In the genomic region with DNA sequence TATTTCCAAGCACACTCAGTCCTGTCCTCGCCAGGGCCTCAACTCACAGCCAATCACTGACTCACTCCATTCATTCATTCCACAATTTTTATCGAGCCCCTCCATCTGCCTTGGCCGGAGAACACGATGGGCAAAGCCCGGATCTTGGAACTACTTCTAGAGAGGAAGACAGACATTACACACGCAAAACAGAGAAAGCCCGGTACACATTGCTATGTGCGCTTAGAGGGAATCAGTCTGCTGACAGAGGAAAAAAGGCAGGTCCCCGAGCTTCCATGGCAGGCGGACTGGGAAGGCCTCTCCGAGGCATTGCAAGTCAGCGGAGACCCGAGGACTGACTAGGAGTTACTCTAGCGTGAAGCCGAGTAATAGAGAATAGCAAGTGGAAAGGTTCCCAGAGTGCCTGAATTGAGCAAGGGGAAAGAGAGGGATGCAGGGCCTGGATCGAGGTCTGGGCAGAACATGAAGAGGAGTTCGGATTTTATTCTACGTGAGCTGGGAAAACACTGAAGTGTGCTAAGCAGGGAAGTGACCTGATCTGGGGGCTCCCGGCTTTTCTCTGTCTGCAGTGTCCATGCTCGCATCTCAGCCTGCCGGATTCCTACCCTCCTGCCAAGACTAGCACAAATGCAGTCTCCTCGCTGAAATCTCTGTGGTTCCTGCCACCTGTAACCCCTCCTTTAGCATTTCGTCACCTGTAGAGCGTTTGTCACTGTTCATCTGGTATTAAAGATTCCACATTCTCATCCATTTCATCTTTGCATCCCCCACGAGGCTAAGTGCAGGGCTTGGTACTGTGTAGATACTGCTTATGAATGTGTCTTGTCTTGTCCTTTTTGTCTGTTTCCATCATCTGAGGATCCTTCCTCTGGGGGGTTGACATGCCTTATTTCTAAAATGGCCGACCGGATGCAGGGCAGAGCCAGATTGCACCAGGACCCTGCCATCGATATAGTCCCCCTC, we compare ENCODE assay signal across 8 cellular contexts. TPM values are rescaled to one million over a fixed set of nuclear protein-coding genes. Genes with fewer than 3 reads are reported as not detected.
DNase-seq lines count a peak whose midpoint lies in the region; ATAC-seq and TF ChIP-seq lines count a peak whose summit lies in the region.

No MANE protein-coding gene starts in this region.

- H3K4me1 Mint-ChIP-seq in endodermal cell, result peaks cover 22% of the 10 kb centered on the region

- intact Hi-C loops in vagina (cut with DNase I), result no loop called here
- intact Hi-C loops in posterior vena cava (cut with DNase I), result no loop called here

- TF ChIP-seq POLR2A in vagina (IDR thresholded peaks at IDR 0.05), result no peak

- peak overlapping the region; percentile 98 for H3K4me3 ChIP-seq in endodermal cell (ENCODE audit: low read length)
- peak overlapping the region; percentile 65 to 86 for H3K4me3 ChIP-seq in vagina

- H3K9me3 Mint-ChIP-seq in endodermal cell, result no peaks in the 10 kb centered on the region

- H3K9ac ChIP-seq in endodermal cell (ENCODE audit: extremely low read depth, low read length, poor library complexity, severe bottlenecking), result peak overlapping the region; percentile 72

- DNase-seq in ACHN (peak; percentile 53), SHP77 (lab: John Stamatoyannopoulos, UW) (peak; percentile 10 to 54), endodermal cell (peak; percentile 75), middle frontal gyrus (ENCODE audit: extremely low spot score, low spot score) (peak; percentile 6), vagina (ENCODE audit: extremely low spot score in 2 of 2) (no peak), posterior vena cava (ENCODE audit: low spot score) (no peak)

- H3K27ac ChIP-seq in endodermal cell (ENCODE audit: low read depth, low read length), result no peak overlapping the region
- H3K27ac ChIP-seq in vagina, result no peak overlapping the region

- peak; percentile 1 for ATAC-seq in GM19395 (IDR thresholded peaks at IDR 0.05; ENCODE audit: unreplicated experiment)
- no peak for ATAC-seq in GM19035 (IDR thresholded peaks at IDR 0.05; ENCODE audit: unreplicated experiment)

- peaks cover 12% of the 10 kb centered on the region for H3K4me1 ChIP-seq in endodermal cell (ENCODE audit: control insufficient read depth, insufficient read depth, low read length)
- H3K4me1 ChIP-seq in vagina, result peaks cover 18% of the 10 kb centered on the region

- H3K9me3 ChIP-seq in endodermal cell (ENCODE audit: control insufficient read depth, low read length) (no peaks in the 10 kb centered on the region), vagina (no peaks in the 10 kb centered on the region)

- in situ Hi-C loops in ACHN (cut with HindIII; ENCODE audit: low pct_ligation_motif_present, low pct_unique_long_range_greater_than_20kb, low sequenced_read_pairs), result no loop called here

- no peaks in the 10 kb centered on the region for H3K27me3 ChIP-seq in endodermal cell (ENCODE audit: control insufficient read depth, insufficient read depth, low read length, poor library complexity, severe bottlenecking)
- H3K27me3 ChIP-seq in vagina, result no peaks in the 10 kb centered on the region

- peak overlapping the region; percentile 57 for H3K27ac Mint-ChIP-seq in endodermal cell

- TF ChIP-seq CTCF in endodermal cell (conservative IDR thresholded peaks at IDR 0.05), result no peak
- TF ChIP-seq CTCF in vagina (IDR thresholded peaks at IDR 0.05), result no peak

- H3K27me3 Mint-ChIP-seq in endodermal cell (ENCODE audit: insufficient read depth), result peaks cover 20% of the 10 kb centered on the region

- H3K36me3 ChIP-seq in endodermal cell (ENCODE audit: control insufficient read depth, insufficient read depth, low read length) (peaks cover 7% of the 10 kb centered on the region), vagina (no peaks in the 10 kb centered on the region)

- no peaks in the 10 kb centered on the region for H3K36me3 Mint-ChIP-seq in endodermal cell (ENCODE audit: low read depth)

- H3K4me3 Mint-ChIP-seq in endodermal cell, result peak overlapping the region; percentile 66

- WGBS in endodermal cell (ENCODE audit: insufficient coverage in 1 of 2, insufficient read length in 1 of 2), 2 experiments, result 27 to 35% methylated on average over 23 to 28 of the region's 28 CpGs

RNA-seq across cellular contexts. Expression of gene DNAJC6, which starts 54.0 kb away (rescaled TPM):
- 10 to 100 TPM; 17.4 to 33.9 TPM for total RNA-seq in endodermal cell
- 6.2 TPM for polyA plus RNA-seq in endodermal cell (2013, experiment 1 of 2)
- 8.7 TPM for polyA plus RNA-seq in endodermal cell (2013, experiment 2 of 2)
- total RNA-seq in vagina, result 5.6 TPM
- total RNA-seq in posterior vena cava, result 1 to 10 TPM; 3.1 to 3.5 TPM

Comparison
In these comparisons a context has a peak if more than half of its experiments do, and no peak if none do; other contexts are left out.
1. DNase-seq: peak in ACHN (single experiment), SHP77 (2 of 2), endodermal cell (single experiment) and middle frontal gyrus (single experiment); none in vagina (0 of 2) and posterior vena cava (single experiment).